8 cellular contexts compared by ENCODE assay signal in the genomic region with DNA sequence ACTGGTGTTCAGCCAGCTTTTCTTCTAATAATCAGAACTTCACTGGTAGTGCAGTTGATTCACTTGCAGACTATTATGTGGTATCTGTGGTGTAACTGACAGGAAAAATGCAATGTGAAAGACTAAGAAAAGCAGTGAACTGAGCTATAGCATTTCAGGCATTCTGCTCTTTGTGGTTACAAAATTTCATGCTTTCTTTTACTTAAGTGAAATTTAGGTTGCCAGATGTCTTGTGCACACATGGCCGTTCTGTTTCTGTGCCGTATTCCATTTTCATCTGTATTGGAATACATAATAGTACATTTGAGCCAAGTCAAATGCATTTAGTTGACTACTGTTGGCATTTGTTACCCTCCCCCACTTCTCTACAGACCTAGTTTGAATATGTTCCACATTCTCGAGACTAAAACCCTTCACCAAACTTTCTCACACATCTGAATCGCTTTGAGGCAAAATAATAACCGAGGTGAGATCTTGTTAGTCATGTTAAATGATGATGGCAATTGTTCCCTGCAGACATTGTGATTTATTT. TPM values are rescaled to one million over a fixed set of nuclear protein-coding genes. Genes with fewer than 3 reads are reported as not detected.
A peak's percentile ranks its signal among the peaks of the same experiment; 100 is the strongest.
DNase-seq lines count a peak whose midpoint lies in the region; ATAC-seq and TF ChIP-seq lines count a peak whose summit lies in the region.

No MANE protein-coding gene starts in this region.

- peak; percentile 84 for ATAC-seq in GM19455 (IDR thresholded peaks at IDR 0.05; ENCODE audit: unreplicated experiment)
- ATAC-seq in HG03460 (IDR thresholded peaks at IDR 0.05; ENCODE audit: unreplicated experiment) = peak; percentile 77
- ATAC-seq in activated naive CD4-positive, alpha-beta T cell treated with anti-CD3 and anti-CD28 coated beads, Interleukin-2, amount 50 U/mL, for 72 hours = peak; percentile 68 to 92

- H3K36me3 Mint-ChIP-seq in activated naive CD4-positive, alpha-beta T cell treated with anti-CD3 and anti-CD28 coated beads, Interleukin-2, amount 50 U/mL, for 72 hours = peaks cover 8 to 20% of the 10 kb centered on the region in 2 donors

- no peak for TF ChIP-seq CTCF in BJ (IDR thresholded peaks at IDR 0.05; ENCODE audit: insufficient read depth, low read depth, low read length)

- POLR2A ChIA-PET in BJ (lab: Charles Lee) = no interaction called here

- H3K9me3 Mint-ChIP-seq in activated naive CD4-positive, alpha-beta T cell treated with anti-CD3 and anti-CD28 coated beads, Interleukin-2, amount 50 U/mL, for 72 hours = peaks cover 3 to 6% of the 10 kb centered on the region in 2 donors

- CTCF ChIA-PET in BJ (lab: Yijun Ruan, JAX) = no interaction called here

- peak overlapping the region in 1 of 2 donors; percentile 77 for H3K27ac Mint-ChIP-seq in activated naive CD4-positive, alpha-beta T cell treated with anti-CD3 and anti-CD28 coated beads, Interleukin-2, amount 50 U/mL, for 72 hours

- H3K4me3 ChIP-seq in BJ (ENCODE audit: low read depth, low read length) = no peak overlapping the region

- no peaks in the 10 kb centered on the region for H3K36me3 ChIP-seq in BJ (ENCODE audit: control insufficient read depth, insufficient read depth, low read length)

- no peaks in the 10 kb centered on the region for H3K27me3 ChIP-seq in BJ (ENCODE audit: control insufficient read depth, insufficient read depth, low read length)

- DNase-seq in BJ (ENCODE audit: low read depth) (peak; percentile 44), DMS153 treated with DMSO at 0.1 percent for 48 hours (lab: John Stamatoyannopoulos, UW; ENCODE audit: unreplicated experiment) (no peak), SHP77 treated with DMSO at 0.1 percent for 48 hours (lab: John Stamatoyannopoulos, UW) (no peak), GM19240 (ENCODE audit: insufficient read length, low spot score) (no peak), NCI-H187 (lab: John Stamatoyannopoulos, UW) (no peak)
- DNase-seq in activated naive CD4-positive, alpha-beta T cell treated with anti-CD3 and anti-CD28 coated beads, Interleukin-2, amount 50 U/mL, for 72 hours (ENCODE audit: low spot score in 2 of 2) = peak in 1 of 2 donors; percentile 6

RNA-seq across cellular contexts. Expression of a gene that starts 8.2 kb away (rescaled TPM):
- polyA plus RNA-seq in BJ (2011; rRNA removed) = 0.51 and 0.59 TPM in 2 replicates
- 0.10 and 0.28 TPM in 2 replicates for polyA minus RNA-seq in BJ (2011; rRNA and poly(A)+ RNA removed)
- total RNA-seq in activated naive CD4-positive, alpha-beta T cell treated with anti-CD3 and anti-CD28 coated beads, Interleukin-2, amount 50 U/mL, for 72 hours = not detected
